1 cellular context compared by ENCODE assay signal in the genomic region with DNA sequence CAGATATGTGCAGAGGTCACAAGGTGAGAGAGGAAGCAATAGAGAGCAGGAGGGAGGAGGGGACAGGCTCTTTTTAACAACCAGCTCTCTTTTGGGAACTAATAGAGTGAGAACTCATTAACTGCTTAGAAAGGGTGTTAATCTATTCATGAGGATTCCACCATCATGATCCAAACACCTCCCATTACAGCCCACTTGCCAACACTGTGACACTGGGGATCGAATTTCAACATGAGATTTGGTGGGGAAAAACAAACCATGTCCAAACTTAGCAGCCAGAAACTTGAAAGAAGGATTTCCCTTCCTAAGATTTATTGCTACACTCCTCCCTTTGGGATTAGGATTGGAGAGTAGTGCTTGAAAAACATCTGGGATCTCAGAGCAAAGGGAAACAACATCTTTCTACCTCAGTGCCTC.
TF ChIP-seq lines count a peak whose summit lies in the region.

No MANE protein-coding gene starts in this region.

TF ChIP-seq in GM23338, 12 proteins besides CTCF, POLR2A, EP300 and RAD21:
- TF ChIP-seq ZNF462 (CRISPR knock-in tag; IDR thresholded peaks at IDR 0.05) = no peak
